ENCODE assay signal across 13 cellular contexts in genomic region chr9:112072721-112073553, GRCh38.
DNase-seq lines count a peak whose midpoint lies in the region; ATAC-seq and TF ChIP-seq lines count a peak whose summit lies in the region.
"Had no signal": no experiment of that assay in that cellular context is flagged by ENCODE, and none has a peak within 500 bp of the region (broad histone marks: within the 10 kb centered on the region; RNA-seq: fewer than 3 reads in every experiment).

No MANE protein-coding gene starts in this region.

- H3K27me3 ChIP-seq in fibroblast of lung (ENCODE audit: control insufficient read depth, insufficient read depth, low read length), result no peaks in the 10 kb centered on the region

- TF ChIP-seq CTCF in fibroblast of lung (conservative IDR thresholded peaks at IDR 0.05 in 1 of 2, IDR thresholded peaks at IDR 0.05 in 1 of 2; ENCODE audit: low read depth in 1 of 2, low read length in 2 of 2), result no peak

- no peaks in the 10 kb centered on the region for H3K79me2 ChIP-seq in fibroblast of lung (ENCODE audit: control insufficient read depth, insufficient read depth, low read length)

- no peak overlapping the region for H2AFZ ChIP-seq in fibroblast of lung (ENCODE audit: low read length)

- no peak overlapping the region for H3K4me3 ChIP-seq in fibroblast of lung (replicated peaks in 1 of 4; ENCODE audit: control extremely low read depth in 1 of 4, insufficient read depth in 1 of 4, low read depth in 3 of 4, low read length in 4 of 4)

- ATAC-seq in HG03139 (IDR thresholded peaks at IDR 0.05; ENCODE audit: unreplicated experiment) (no peak), GM19328 (IDR thresholded peaks at IDR 0.05; ENCODE audit: unreplicated experiment) (no peak)

- no peaks in the 10 kb centered on the region for H3K36me3 ChIP-seq in fibroblast of lung (ENCODE audit: control insufficient read depth, insufficient read depth, low read length)

- H3K9me3 ChIP-seq in fibroblast of lung (ENCODE audit: control insufficient read depth, insufficient read depth, low read depth, low read length), result no peaks in the 10 kb centered on the region

- DNase-seq in EH (ENCODE audit: low read depth) (peak; percentile 94), RPMI7951 (ENCODE audit: low read depth) (peak; percentile 72), fibroblast of lung (ENCODE audit: low read depth in 2 of 2) (peak; percentile 91 to 96), renal cortical epithelial cell (ENCODE audit: low read depth) (peak; percentile 49), substantia nigra (lab: John Stamatoyannopoulos, UW) (no peak)
- no peak for DNase-seq in activated CD8-positive, alpha-beta memory T cell treated with anti-CD3 and anti-CD28 coated beads, Interleukin-2, amount 50 U/mL, for 4 hours
- DNase-seq: DND-41, foreskin melanocyte, NCI-H526, nephron progenitor cell had no signal

- peaks cover 14% of the 10 kb centered on the region for H3K4me1 ChIP-seq in fibroblast of lung (ENCODE audit: control insufficient read depth, extremely low read depth, insufficient read depth, low read length)

- peak overlapping the region; percentile 9 for H3K4me2 ChIP-seq in fibroblast of lung (ENCODE audit: extremely low read depth, insufficient read depth, low read length)
- H3K4me2 ChIP-seq: KMS-11 had no signal

- H3K9ac ChIP-seq in fibroblast of lung (ENCODE audit: insufficient read depth, low read length), result peak overlapping the region; percentile 51
- H3K9ac ChIP-seq: KMS-11 had no signal

- H4K20me1 ChIP-seq in fibroblast of lung (ENCODE audit: control insufficient read depth, extremely low read depth, insufficient read depth, low read length), result no peaks in the 10 kb centered on the region

- peak overlapping the region; percentile 94 for H3K27ac ChIP-seq in fibroblast of lung (ENCODE audit: insufficient read depth, low read length)
- no peak overlapping the region for H3K27ac ChIP-seq in substantia nigra (ENCODE audit: low read depth, low read length, poor library complexity, severe bottlenecking)
- H3K27ac ChIP-seq: KMS-11 had no signal

Comparison
In these comparisons a context has a peak if more than half of its experiments do, and no peak if none do; other contexts are left out.
1. DNase-seq: peak in EH (single experiment), RPMI7951 (single experiment), fibroblast of lung (2 of 2) and renal cortical epithelial cell (single experiment); none in activated CD8-positive, alpha-beta memory T cell treated with anti-CD3 and anti-CD28 coated beads, Interleukin-2, amount 50 U/mL, for 4 hours (single experiment) and substantia nigra (0 of 49).